In the genomic region with DNA sequence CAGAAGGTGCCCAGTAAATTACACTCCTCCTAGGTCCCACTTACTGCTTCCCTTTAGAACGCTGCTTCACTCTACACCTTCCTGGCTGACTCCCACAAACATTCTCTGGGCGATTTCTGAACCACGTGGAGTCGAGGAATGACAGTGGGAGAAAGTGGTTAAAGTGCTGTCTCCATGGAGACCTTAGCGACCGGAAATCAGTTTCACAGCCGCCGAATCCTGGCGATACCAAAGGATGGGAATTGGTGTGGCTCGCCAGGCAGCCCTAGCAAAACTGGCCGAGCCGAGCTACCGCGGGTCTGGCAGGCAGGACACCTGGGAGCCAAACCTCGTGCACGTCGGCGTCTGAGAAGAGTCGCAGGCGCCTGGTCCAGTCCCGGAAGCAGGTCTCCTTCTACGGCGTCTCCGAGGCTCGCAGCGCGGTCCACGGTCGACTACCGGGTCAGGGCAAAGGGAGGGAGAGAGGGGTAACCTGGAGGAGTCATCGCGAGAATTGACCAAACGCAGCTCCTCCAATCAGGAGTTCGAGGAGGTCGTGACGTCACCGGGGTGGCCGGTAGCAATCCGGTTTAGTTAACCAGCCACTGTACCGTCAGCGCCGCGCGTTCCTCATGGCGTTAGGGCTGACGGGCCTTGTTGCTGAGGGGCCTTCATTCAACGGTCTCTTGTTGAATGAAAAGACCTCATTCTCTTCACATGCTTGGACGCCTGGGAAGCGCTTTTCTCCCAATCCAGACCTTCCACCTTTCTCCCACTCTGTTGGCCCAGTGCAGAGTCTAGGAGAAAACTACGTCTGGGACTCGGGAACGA, we compare ENCODE assay signal across 1 cellular context.
TF ChIP-seq lines count a peak whose summit lies in the region.

Gene THADA, minus strand, starts transcription at position 436 of the 810 bp plus-strand sequence. CDS start 3,646 bp downstream, outside the sequence.

TF ChIP-seq in HepG2, 621 proteins besides CTCF, POLR2A, EP300 and RAD21 (continued from another document and continues in another):
- TF ChIP-seq, protein P1, sequence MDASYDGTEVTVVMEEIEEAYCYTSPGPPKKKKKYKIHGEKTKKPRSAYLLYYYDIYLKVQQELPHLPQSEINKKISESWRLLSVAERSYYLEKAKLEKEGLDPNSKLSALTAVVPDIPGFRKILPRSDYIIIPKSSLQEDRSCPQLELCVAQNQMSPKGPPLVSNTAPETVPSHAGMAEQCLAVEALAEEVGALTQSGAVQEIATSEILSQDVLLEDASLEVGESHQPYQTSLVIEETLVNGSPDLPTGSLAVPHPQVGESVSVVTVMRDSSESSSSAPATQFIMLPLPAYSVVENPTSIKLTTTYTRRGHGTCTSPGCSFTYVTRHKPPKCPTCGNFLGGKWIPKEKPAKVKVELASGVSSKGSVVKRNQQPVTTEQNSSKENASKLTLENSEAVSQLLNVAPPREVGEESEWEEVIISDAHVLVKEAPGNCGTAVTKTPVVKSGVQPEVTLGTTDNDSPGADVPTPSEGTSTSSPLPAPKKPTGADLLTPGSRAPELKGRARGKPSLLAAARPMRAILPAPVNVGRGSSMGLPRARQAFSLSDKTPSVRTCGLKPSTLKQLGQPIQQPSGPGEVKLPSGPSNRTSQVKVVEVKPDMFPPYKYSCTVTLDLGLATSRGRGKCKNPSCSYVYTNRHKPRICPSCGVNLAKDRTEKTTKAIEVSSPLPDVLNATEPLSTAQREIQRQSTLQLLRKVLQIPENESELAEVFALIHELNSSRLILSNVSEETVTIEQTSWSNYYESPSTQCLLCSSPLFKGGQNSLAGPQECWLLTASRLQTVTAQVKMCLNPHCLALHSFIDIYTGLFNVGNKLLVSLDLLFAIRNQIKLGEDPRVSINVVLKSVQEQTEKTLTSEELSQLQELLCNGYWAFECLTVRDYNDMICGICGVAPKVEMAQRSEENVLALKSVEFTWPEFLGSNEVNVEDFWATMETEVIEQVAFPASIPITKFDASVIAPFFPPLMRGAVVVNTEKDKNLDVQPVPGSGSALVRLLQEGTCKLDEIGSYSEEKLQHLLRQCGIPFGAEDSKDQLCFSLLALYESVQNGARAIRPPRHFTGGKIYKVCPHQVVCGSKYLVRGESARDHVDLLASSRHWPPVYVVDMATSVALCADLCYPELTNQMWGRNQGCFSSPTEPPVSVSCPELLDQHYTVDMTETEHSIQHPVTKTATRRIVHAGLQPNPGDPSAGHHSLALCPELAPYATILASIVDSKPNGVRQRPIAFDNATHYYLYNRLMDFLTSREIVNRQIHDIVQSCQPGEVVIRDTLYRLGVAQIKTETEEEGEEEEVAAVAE (CRISPR knock-in tag; IDR thresholded peaks at IDR 0.05; ENCODE audit: borderline replicate concordance) = peak; percentile 80; the same call in 1 of the 2 replicates
- TF ChIP-seq HMGA1 (CRISPR knock-in tag; conservative IDR thresholded peaks at IDR 0.05) (no peak), NFATC3 (CRISPR knock-in tag; IDR thresholded peaks at IDR 0.05) (no peak), ZNF879 (CRISPR knock-in tag; IDR thresholded peaks at IDR 0.05) (peak; percentile 76; the same call in 1 of the 2 replicates), SP4 (CRISPR knock-in tag; IDR thresholded peaks at IDR 0.05) (peak; percentile 84), HOXA5 (CRISPR knock-in tag; IDR thresholded peaks at IDR 0.05) (peak; percentile 93), ZNF841 (CRISPR knock-in tag; IDR thresholded peaks at IDR 0.05; ENCODE audit: borderline replicate concordance) (no peak), ZNF329 (CRISPR knock-in tag; IDR thresholded peaks at IDR 0.05; ENCODE audit: low read depth) (0 out of 2 replicates have a peak, but pooled peaks have one; percentile 43), KDM5A (IDR thresholded peaks at IDR 0.05; ENCODE audit: borderline replicate concordance, low read length) (peak; percentile 89; the same call in 1 of the 2 replicates), ZNF800 (CRISPR knock-in tag; IDR thresholded peaks at IDR 0.05) (peak; percentile 84; the same call in 1 of the 2 replicates), POGZ (CRISPR knock-in tag; IDR thresholded peaks at IDR 0.05) (peak; percentile 98; the same call in 1 of the 2 replicates), TCF7L2 (IDR thresholded peaks at IDR 0.05; ENCODE audit: low read depth, low read length) (no peak), GABPA (IDR thresholded peaks at IDR 0.05; ENCODE audit: low read depth, low read length) (peak; percentile 89), GABPA (CRISPR knock-in tag; IDR thresholded peaks at IDR 0.05; ENCODE audit: low read depth) (peak; percentile 97), ZNF629 (CRISPR knock-in tag; conservative IDR thresholded peaks at IDR 0.05) (no peak), ZBTB43 (CRISPR knock-in tag; conservative IDR thresholded peaks at IDR 0.05) (peak; percentile 34; the same call in 1 of the 2 replicates), ZNF598 (CRISPR knock-in tag; IDR thresholded peaks at IDR 0.05; ENCODE audit: borderline replicate concordance) (peak; percentile 99; the same call in 1 of the 2 replicates), RBAK (CRISPR knock-in tag; IDR thresholded peaks at IDR 0.05) (peak; percentile 43; the same call in 1 of the 2 replicates), ZNF792 (CRISPR knock-in tag; IDR thresholded peaks at IDR 0.05) (no peak), NBN (conservative IDR thresholded peaks at IDR 0.05) (no peak), NCOA1 (CRISPR knock-in tag; IDR thresholded peaks at IDR 0.05) (0 out of 2 replicates have a peak, but pooled peaks have one; percentile 64), ARNTL (CRISPR knock-in tag; IDR thresholded peaks at IDR 0.05) (no peak; the same call in 1 of the 2 replicates), GTF3A (CRISPR knock-in tag; conservative IDR thresholded peaks at IDR 0.05) (0 out of 2 replicates have a peak, but pooled peaks have one; percentile 77), RNF2 (conservative IDR thresholded peaks at IDR 0.05; ENCODE audit: low read depth) (peak; percentile 83), CBX5 (CRISPR knock-in tag; IDR thresholded peaks at IDR 0.05; ENCODE audit: borderline replicate concordance) (peak; percentile 69; the same call in 1 of the 2 replicates), ZNF775 (CRISPR knock-in tag; IDR thresholded peaks at IDR 0.05; ENCODE audit: borderline replicate concordance) (peak; percentile 79; the same call in 1 of the 2 replicates), CREB1 (IDR thresholded peaks at IDR 0.05) (peak; percentile 100), CREB1 (CRISPR knock-in tag; IDR thresholded peaks at IDR 0.05) (peak; percentile 99), ZNF343 (CRISPR knock-in tag; IDR thresholded peaks at IDR 0.05) (peak; percentile 92), ZSCAN9 (CRISPR knock-in tag; IDR thresholded peaks at IDR 0.05; ENCODE audit: borderline replicate concordance) (peak; percentile 50; the same call in 1 of the 2 replicates)
- TF ChIP-seq, protein P2, sequence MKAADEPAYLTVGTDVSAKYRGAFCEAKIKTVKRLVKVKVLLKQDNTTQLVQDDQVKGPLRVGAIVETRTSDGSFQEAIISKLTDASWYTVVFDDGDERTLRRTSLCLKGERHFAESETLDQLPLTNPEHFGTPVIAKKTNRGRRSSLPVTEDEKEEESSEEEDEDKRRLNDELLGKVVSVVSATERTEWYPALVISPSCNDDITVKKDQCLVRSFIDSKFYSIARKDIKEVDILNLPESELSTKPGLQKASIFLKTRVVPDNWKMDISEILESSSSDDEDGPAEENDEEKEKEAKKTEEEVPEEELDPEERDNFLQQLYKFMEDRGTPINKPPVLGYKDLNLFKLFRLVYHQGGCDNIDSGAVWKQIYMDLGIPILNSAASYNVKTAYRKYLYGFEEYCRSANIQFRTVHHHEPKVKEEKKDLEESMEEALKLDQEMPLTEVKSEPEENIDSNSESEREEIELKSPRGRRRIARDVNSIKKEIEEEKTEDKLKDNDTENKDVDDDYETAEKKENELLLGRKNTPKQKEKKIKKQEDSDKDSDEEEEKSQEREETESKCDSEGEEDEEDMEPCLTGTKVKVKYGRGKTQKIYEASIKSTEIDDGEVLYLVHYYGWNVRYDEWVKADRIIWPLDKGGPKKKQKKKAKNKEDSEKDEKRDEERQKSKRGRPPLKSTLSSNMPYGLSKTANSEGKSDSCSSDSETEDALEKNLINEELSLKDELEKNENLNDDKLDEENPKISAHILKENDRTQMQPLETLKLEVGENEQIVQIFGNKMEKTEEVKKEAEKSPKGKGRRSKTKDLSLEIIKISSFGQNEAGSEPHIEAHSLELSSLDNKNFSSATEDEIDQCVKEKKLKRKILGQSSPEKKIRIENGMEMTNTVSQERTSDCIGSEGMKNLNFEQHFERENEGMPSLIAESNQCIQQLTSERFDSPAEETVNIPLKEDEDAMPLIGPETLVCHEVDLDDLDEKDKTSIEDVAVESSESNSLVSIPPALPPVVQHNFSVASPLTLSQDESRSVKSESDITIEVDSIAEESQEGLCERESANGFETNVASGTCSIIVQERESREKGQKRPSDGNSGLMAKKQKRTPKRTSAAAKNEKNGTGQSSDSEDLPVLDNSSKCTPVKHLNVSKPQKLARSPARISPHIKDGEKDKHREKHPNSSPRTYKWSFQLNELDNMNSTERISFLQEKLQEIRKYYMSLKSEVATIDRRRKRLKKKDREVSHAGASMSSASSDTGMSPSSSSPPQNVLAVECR (CRISPR knock-in tag; IDR thresholded peaks at IDR 0.05; ENCODE audit: borderline replicate concordance) = peak; percentile 100
- TF ChIP-seq, protein P3, sequence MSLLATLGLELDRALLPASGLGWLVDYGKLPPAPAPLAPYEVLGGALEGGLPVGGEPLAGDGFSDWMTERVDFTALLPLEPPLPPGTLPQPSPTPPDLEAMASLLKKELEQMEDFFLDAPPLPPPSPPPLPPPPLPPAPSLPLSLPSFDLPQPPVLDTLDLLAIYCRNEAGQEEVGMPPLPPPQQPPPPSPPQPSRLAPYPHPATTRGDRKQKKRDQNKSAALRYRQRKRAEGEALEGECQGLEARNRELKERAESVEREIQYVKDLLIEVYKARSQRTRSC (CRISPR knock-in tag; IDR thresholded peaks at IDR 0.05; ENCODE audit: low read depth) = 0 out of 2 replicates have a peak, but pooled peaks have one; percentile 38
- TF ChIP-seq, protein P4, sequence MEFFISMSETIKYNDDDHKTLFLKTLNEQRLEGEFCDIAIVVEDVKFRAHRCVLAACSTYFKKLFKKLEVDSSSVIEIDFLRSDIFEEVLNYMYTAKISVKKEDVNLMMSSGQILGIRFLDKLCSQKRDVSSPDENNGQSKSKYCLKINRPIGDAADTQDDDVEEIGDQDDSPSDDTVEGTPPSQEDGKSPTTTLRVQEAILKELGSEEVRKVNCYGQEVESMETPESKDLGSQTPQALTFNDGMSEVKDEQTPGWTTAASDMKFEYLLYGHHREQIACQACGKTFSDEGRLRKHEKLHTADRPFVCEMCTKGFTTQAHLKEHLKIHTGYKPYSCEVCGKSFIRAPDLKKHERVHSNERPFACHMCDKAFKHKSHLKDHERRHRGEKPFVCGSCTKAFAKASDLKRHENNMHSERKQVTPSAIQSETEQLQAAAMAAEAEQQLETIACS (CRISPR knock-in tag; IDR thresholded peaks at IDR 0.05) = no peak
- TF ChIP-seq, protein P5, sequence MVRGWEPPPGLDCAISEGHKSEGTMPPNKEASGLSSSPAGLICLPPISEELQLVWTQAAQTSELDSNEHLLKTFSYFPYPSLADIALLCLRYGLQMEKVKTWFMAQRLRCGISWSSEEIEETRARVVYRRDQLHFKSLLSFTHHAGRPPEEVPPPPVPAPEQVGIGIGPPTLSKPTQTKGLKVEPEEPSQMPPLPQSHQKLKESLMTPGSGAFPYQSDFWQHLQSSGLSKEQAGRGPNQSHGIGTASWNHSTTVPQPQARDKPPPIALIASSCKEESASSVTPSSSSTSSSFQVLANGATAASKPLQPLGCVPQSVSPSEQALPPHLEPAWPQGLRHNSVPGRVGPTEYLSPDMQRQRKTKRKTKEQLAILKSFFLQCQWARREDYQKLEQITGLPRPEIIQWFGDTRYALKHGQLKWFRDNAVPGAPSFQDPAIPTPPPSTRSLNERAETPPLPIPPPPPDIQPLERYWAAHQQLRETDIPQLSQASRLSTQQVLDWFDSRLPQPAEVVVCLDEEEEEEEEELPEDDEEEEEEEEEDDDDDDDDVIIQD (CRISPR knock-in tag; IDR thresholded peaks at IDR 0.05; ENCODE audit: low read depth) = peak; percentile 91
- TF ChIP-seq, protein P6, sequence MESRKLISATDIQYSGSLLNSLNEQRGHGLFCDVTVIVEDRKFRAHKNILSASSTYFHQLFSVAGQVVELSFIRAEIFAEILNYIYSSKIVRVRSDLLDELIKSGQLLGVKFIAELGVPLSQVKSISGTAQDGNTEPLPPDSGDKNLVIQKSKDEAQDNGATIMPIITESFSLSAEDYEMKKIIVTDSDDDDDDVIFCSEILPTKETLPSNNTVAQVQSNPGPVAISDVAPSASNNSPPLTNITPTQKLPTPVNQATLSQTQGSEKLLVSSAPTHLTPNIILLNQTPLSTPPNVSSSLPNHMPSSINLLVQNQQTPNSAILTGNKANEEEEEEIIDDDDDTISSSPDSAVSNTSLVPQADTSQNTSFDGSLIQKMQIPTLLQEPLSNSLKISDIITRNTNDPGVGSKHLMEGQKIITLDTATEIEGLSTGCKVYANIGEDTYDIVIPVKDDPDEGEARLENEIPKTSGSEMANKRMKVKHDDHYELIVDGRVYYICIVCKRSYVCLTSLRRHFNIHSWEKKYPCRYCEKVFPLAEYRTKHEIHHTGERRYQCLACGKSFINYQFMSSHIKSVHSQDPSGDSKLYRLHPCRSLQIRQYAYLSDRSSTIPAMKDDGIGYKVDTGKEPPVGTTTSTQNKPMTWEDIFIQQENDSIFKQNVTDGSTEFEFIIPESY (CRISPR knock-in tag; IDR thresholded peaks at IDR 0.05) = no peak; the same call in 1 of the 2 replicates
